8 cellular contexts compared by ENCODE assay signal in genomic region chr12:120234643-120235368, GRCh38. TPM values are rescaled to one million over a fixed set of nuclear protein-coding genes. Genes with fewer than 3 reads are reported as not detected.
DNase-seq lines count a peak whose midpoint lies in the region; ATAC-seq and TF ChIP-seq lines count a peak whose summit lies in the region.

No MANE protein-coding gene starts in this region.

- in situ Hi-C loops in ACHN (cut with HindIII; ENCODE audit: low pct_ligation_motif_present, low pct_unique_long_range_greater_than_20kb, low sequenced_read_pairs) = no loop called here

- 49% methylated on average over 13 of the region's 13 CpGs for WGBS in liver

- DNase-seq in ACHN (peak; percentile 99), NT2/D1 (ENCODE audit: low read depth, low spot score) (no peak), coronary artery (ENCODE audit: low spot score) (peak; percentile 90), superior temporal gyrus (ENCODE audit: extremely low spot score) (peak; percentile 82)
- no peak for DNase-seq in stimulated activated CD4-positive, alpha-beta T cell treated with anti-CD3 and anti-CD28 coated beads, Interleukin-12 subunit alpha, Interleukin-12 subunit beta, amount 100 ng/mL, for 4 hours

- H3K9ac ChIP-seq in NT2/D1 (ENCODE audit: insufficient read length, low read depth) = peak overlapping the region; percentile 62
- no peak overlapping the region for H3K9ac ChIP-seq in liver (ENCODE audit: low read depth in 1 of 2, low read length in 2 of 2)

- TF ChIP-seq CTCF in GM12873 (IDR thresholded peaks at IDR 0.05; ENCODE audit: insufficient read depth, low read depth, low read length, missing control alignments) (peak; percentile 33), coronary artery (IDR thresholded peaks at IDR 0.05) (no peak), liver (IDR thresholded peaks at IDR 0.05; ENCODE audit: low read depth, low read length, missing input control) (peak; percentile 47)

- H3K4me3 ChIP-seq in NT2/D1 (ENCODE audit: insufficient read length, low read depth) (no peak overlapping the region), coronary artery (peak overlapping the region; percentile 18), liver (ENCODE audit: low read depth in 1 of 3, low read length in 3 of 3) (no peak overlapping the region)

- peaks cover 20% of the 10 kb centered on the region for H3K36me3 ChIP-seq in NT2/D1 (ENCODE audit: insufficient read depth, insufficient read length, low read length)
- no peaks in the 10 kb centered on the region for H3K36me3 ChIP-seq in liver (ENCODE audit: control insufficient read depth in 4 of 4, insufficient read depth in 3 of 4, low read depth in 1 of 4, low read length in 3 of 4)

- TF ChIP-seq RAD21 in liver (IDR thresholded peaks at IDR 0.05) = peak; percentile 65 to 72

- H3K9me3 ChIP-seq in NT2/D1 (ENCODE audit: insufficient read depth, low read length) = no peaks in the 10 kb centered on the region
- no peaks in the 10 kb centered on the region for H3K9me3 ChIP-seq in liver (ENCODE audit: control insufficient read depth in 4 of 4, low read length in 3 of 4)

- H3K27ac ChIP-seq in coronary artery (peak overlapping the region; percentile 69 to 94), liver (ENCODE audit: low read depth in 1 of 2, low read length in 2 of 2) (peak overlapping the region; percentile 56 to 79)

- H3K27me3 ChIP-seq in NT2/D1 (ENCODE audit: insufficient read depth, insufficient read length) = no peaks in the 10 kb centered on the region
- no peaks in the 10 kb centered on the region for H3K27me3 ChIP-seq in liver (ENCODE audit: control insufficient read depth in 4 of 4, insufficient read depth in 4 of 4, low read length in 3 of 4)

- ATAC-seq in GM21423 (IDR thresholded peaks at IDR 0.05; ENCODE audit: unreplicated experiment) = no peak

- peaks cover 56% of the 10 kb centered on the region for H3K4me1 ChIP-seq in NT2/D1 (ENCODE audit: insufficient read depth, insufficient read length)
- H3K4me1 ChIP-seq in liver (ENCODE audit: control insufficient read depth in 4 of 4, insufficient read depth in 4 of 4, low read length in 3 of 4) = peaks cover 18 to 60% (median 46%) of the 10 kb centered on the region in 4 donors

TF ChIP-seq in liver, 16 proteins besides CTCF, POLR2A, EP300 and RAD21:
- TF ChIP-seq MAX (IDR thresholded peaks at IDR 0.05) (no peak), RXRA (IDR thresholded peaks at IDR 0.05) (peak in 1 of 2 donors; percentile 35), GABPA (IDR thresholded peaks at IDR 0.05 in 1 of 2, conservative IDR thresholded peaks at IDR 0.05 in 1 of 2) (no peak), NR2F2 (IDR thresholded peaks at IDR 0.05) (peak; percentile 33), HNF4A (conservative IDR thresholded peaks at IDR 0.05) (peak in 1 of 2 donors; percentile 22), SP1 (IDR thresholded peaks at IDR 0.05) (peak; percentile 21), FOXA1 (IDR thresholded peaks at IDR 0.05) (no peak), EGR1 (IDR thresholded peaks at IDR 0.05; ENCODE audit: low read depth in 2 of 2) (no peak)
- TF ChIP-seq, protein P1, sequence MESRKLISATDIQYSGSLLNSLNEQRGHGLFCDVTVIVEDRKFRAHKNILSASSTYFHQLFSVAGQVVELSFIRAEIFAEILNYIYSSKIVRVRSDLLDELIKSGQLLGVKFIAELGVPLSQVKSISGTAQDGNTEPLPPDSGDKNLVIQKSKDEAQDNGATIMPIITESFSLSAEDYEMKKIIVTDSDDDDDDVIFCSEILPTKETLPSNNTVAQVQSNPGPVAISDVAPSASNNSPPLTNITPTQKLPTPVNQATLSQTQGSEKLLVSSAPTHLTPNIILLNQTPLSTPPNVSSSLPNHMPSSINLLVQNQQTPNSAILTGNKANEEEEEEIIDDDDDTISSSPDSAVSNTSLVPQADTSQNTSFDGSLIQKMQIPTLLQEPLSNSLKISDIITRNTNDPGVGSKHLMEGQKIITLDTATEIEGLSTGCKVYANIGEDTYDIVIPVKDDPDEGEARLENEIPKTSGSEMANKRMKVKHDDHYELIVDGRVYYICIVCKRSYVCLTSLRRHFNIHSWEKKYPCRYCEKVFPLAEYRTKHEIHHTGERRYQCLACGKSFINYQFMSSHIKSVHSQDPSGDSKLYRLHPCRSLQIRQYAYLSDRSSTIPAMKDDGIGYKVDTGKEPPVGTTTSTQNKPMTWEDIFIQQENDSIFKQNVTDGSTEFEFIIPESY (IDR thresholded peaks at IDR 0.05) = no peak

RNA-seq across cellular contexts. Expression of gene PXN, which starts 30.7 kb away (rescaled TPM):
- total RNA-seq in liver = 10 to 100 TPM in 1 of 2 donors, 1 to 10 TPM in 1; 6.0 to 13.1 TPM
- 10 to 100 TPM; 12.0 to 12.6 TPM for polyA plus RNA-seq in liver

RNA-seq across cellular contexts. Expression of gene RPLP0, which starts 33.9 kb away (rescaled TPM):
- total RNA-seq in liver = 1,000 to 10,000 TPM; 1,321 to 1,770 TPM
- 1,000 to 10,000 TPM in 1 of 2 donors, 100 to 1,000 TPM in 1; 472 to 1,306 TPM for polyA plus RNA-seq in liver

RNA-seq across cellular contexts. Expression of gene GCN1, which starts 40.3 kb away (rescaled TPM):
- total RNA-seq in liver = 10 to 100 TPM; 38.0 to 78.6 TPM
- 10 to 100 TPM in 1 of 2 donors, 1 to 10 TPM in 1; 7.3 to 13.7 TPM for polyA plus RNA-seq in liver

RNA-seq across cellular contexts. Expression of gene RNU4-2, which starts 56.9 kb away (rescaled TPM):
- total RNA-seq in liver = under 1 TPM; under 0.01 TPM
- polyA plus RNA-seq in liver = 10 to 100 TPM in 1 of 2 donors, not detected in 1; 82.7 TPM

RNA-seq across cellular contexts. Expression of gene RNU4-1, which starts 58.2 kb away (rescaled TPM):
- under 1 TPM; under 0.01 TPM for total RNA-seq in liver
- 10 to 100 TPM in 1 of 2 donors, not detected in 1; 26.0 TPM for polyA plus RNA-seq in liver

Comparison
In these comparisons a context has a peak if more than half of its experiments do, and no peak if none do; other contexts are left out.
1. DNase-seq: peak in ACHN (single experiment), coronary artery (single experiment) and superior temporal gyrus (single experiment); none in NT2/D1 (single experiment) and stimulated activated CD4-positive, alpha-beta T cell treated with anti-CD3 and anti-CD28 coated beads, Interleukin-12 subunit alpha, Interleukin-12 subunit beta, amount 100 ng/mL, for 4 hours (single experiment).